Comparison of ENCODE assay signal across 7 cellular contexts in the genomic region with DNA sequence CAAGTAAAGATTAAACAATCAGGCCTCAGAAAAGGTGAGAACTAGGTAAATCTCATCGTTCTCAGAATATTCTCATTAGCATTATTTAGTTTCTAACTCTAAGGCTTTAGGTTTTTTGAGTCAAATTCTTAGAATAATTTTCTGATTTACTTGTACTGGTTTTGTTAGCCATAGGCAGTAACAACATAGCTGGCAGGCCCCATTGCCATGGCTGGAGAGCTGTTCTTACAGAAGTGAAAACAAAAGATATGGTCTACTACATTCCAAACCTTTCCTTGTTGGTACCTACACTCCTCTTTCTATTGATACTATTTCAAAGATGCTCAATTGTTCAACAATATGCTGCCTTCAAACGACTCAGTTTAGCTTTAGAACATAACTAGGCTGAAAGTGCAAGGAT. TPM values are rescaled to one million over a fixed set of nuclear protein-coding genes. Genes with fewer than 3 reads are reported as not detected.
"Had no signal": no experiment of that assay in that cellular context is flagged by ENCODE, and none has a peak within 500 bp of the region (broad histone marks: within the 10 kb centered on the region; RNA-seq: fewer than 3 reads in every experiment).

No MANE protein-coding gene starts in this region.

- DNase-seq: GDM1, GF-D8 had no signal

- FAIRE-seq: GM12891, GM12892, GM18507, GM19239 had no signal

RNA-seq across cellular contexts. Expression of a gene that starts 27.3 kb away (rescaled TPM):
- total RNA-seq: G401 had no signal

RNA-seq across cellular contexts. Expression of a gene that starts 36.6 kb away (rescaled TPM):
- total RNA-seq: G401 had no signal

RNA-seq across cellular contexts. Expression of a gene that starts 52.1 kb away (rescaled TPM):
- total RNA-seq: G401 had no signal
